Comparison of ENCODE assay signal across 1 cellular context in genomic region chr4:85842540-85842939, GRCh38.
TF ChIP-seq lines count a peak whose summit lies in the region.

No MANE protein-coding gene starts in this region.

TF ChIP-seq in H1, 55 proteins besides CTCF, POLR2A, EP300 and RAD21 (continued from another document):
- TF ChIP-seq CHD7 (IDR thresholded peaks at IDR 0.05; ENCODE audit: insufficient replicate concordance, low read length) (no peak), SIRT6 (IDR thresholded peaks at IDR 0.05; ENCODE audit: low read length) (no peak), KDM4A (IDR thresholded peaks at IDR 0.05; ENCODE audit: low read depth, low read length, severe bottlenecking) (no peak), EGR1 (IDR thresholded peaks at IDR 0.05; ENCODE audit: borderline replicate concordance, low read depth, low read length) (no peak), BCL11A (IDR thresholded peaks at IDR 0.05; ENCODE audit: low read depth in 2 of 2, low read length in 2 of 2) (no peak), CHD1 (IDR thresholded peaks at IDR 0.05; ENCODE audit: low read depth, low read length) (no peak), CEBPB (IDR thresholded peaks at IDR 0.05; ENCODE audit: low read depth, low read length) (no peak), POU5F1 (IDR thresholded peaks at IDR 0.05; ENCODE audit: low read depth, low read length) (no peak), ASH2L (IDR thresholded peaks at IDR 0.05; ENCODE audit: low read length) (no peak)
